In the genomic region with DNA sequence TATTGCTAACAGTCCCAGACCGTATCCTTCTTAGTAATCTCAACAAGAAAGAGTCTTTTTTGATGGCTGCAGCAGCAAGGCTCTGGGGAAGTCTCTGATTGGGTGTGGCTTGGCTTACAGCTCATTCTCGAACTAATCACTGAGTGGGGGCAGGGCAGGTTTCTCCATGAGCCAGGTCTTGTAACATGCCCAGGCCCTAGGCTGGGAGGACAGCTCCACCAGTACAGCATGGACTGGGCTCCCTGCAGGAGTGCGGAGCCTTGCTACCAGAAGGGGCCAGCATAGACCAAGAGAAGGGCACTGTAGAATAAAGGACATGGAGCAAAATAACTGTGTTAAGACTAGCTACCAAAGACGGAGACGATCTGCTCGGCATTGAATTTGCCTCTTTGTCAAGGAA, we compare ENCODE assay signal across 8 cellular contexts. TPM values are rescaled to one million over a fixed set of nuclear protein-coding genes. Genes with fewer than 3 reads are reported as not detected.
DNase-seq lines count a peak whose midpoint lies in the region; ATAC-seq and TF ChIP-seq lines count a peak whose summit lies in the region.

No MANE protein-coding gene starts in this region.

- peaks cover 45% of the 10 kb centered on the region for H4K20me1 ChIP-seq in PC-9 (ENCODE audit: insufficient read depth)

- POLR2A ChIA-PET in PC-9 (lab: Charles Lee; ENCODE audit: unreplicated experiment) = no interaction called here

- H3K4me3 ChIP-seq in RWPE2 (ENCODE audit: severe bottlenecking) (no peak overlapping the region), fibroblast of villous mesenchyme (ENCODE audit: low read depth, low read length) (no peak overlapping the region), PC-9 (no peak overlapping the region)

- H3K27ac ChIP-seq in RWPE2 (ENCODE audit: poor library complexity, severe bottlenecking) (peak overlapping the region; percentile 6), PC-9 (no peak overlapping the region)

- peak; percentile 30 for TF ChIP-seq CTCF in RWPE2 (IDR thresholded peaks at IDR 0.05; ENCODE audit: poor library complexity, severe bottlenecking)
- TF ChIP-seq CTCF in fibroblast of villous mesenchyme (IDR thresholded peaks at IDR 0.05; ENCODE audit: insufficient read depth, low read depth, low read length) = peak; percentile 58
- TF ChIP-seq CTCF in omental fat pad (IDR thresholded peaks at IDR 0.05) = no peak
- no peak for TF ChIP-seq CTCF in PC-9 (conservative IDR thresholded peaks at IDR 0.05)

- no TSS peak for BruUV-seq in PC-9 (replicated peaks; lab: Mats Ljungman, UMichigan)

- no peak overlapping the region for H2AFZ ChIP-seq in PC-9

- peak; percentile 29 for DNase-seq in DMS114 treated with DMSO at 0.1 percent for 48 hours (lab: John Stamatoyannopoulos, UW; ENCODE audit: unreplicated experiment)
- DNase-seq in RWPE2 (ENCODE audit: low spot score) = peak; percentile 87
- DNase-seq in fibroblast of villous mesenchyme (ENCODE audit: low read depth) = peak; percentile 91
- peak; percentile 75 for DNase-seq in omental fat pad (ENCODE audit: low spot score)
- no peak for DNase-seq in GM19238 (ENCODE audit: insufficient read length, low spot score)
- DNase-seq in germinal center (ENCODE audit: low spot score) = no peak
- DNase-seq in activated CD4-positive, alpha-beta T cell treated with anti-CD3 and anti-CD28 coated beads for 1 hour = no peak
- no peak for DNase-seq in PC-9

- H3K9me3 ChIP-seq in RWPE2 (ENCODE audit: severe bottlenecking) (no peaks in the 10 kb centered on the region), PC-9 (ENCODE audit: insufficient read depth, low read depth) (no peaks in the 10 kb centered on the region)

- H3F3A ChIP-seq in PC-9 (ENCODE audit: insufficient read depth, low read depth) = no peaks in the 10 kb centered on the region; the same call in 1 of the 2 replicates

- no peak overlapping the region for H3K4me2 ChIP-seq in PC-9

- CTCF ChIA-PET in PC-9 (lab: Charles Lee) = interaction anchor here (0.8 to 1.0 kb wide), 2 partner anchors 8 to 55 kb away, joined by 3 read pairs; no protein-coding TSS in a partner anchor

- H3K4me1 ChIP-seq in RWPE2 (ENCODE audit: insufficient read depth, poor library complexity, severe bottlenecking) = peaks cover 55% of the 10 kb centered on the region
- peaks cover 24% of the 10 kb centered on the region for H3K4me1 ChIP-seq in PC-9 (replicated peaks; ENCODE audit: insufficient read depth)

- H3K27me3 ChIP-seq in RWPE2 (ENCODE audit: insufficient read depth, poor library complexity, severe bottlenecking) (no peaks in the 10 kb centered on the region), PC-9 (ENCODE audit: insufficient read depth, low read depth) (no peaks in the 10 kb centered on the region)

- ATAC-seq in RWPE2 (ENCODE audit: low read depth) = peak; percentile 60
- peak; percentile 54 for ATAC-seq in omental fat pad (ENCODE audit: low FRiP score)

- H3K79me2 ChIP-seq in PC-9 (ENCODE audit: low read depth) = peaks cover 47% of the 10 kb centered on the region

- intact Hi-C loops in PC-9 (cut with micrococcal nuclease; ENCODE audit: unreplicated experiment) = no loop called here

- no peaks in the 10 kb centered on the region for H3K9me2 ChIP-seq in PC-9 (ENCODE audit: insufficient read depth)

- H3K36me3 ChIP-seq in RWPE2 (ENCODE audit: low read depth) (peaks cover 14% of the 10 kb centered on the region; the same call in 1 of the 2 replicates), PC-9 (ENCODE audit: low read depth) (no peaks in the 10 kb centered on the region)

RNA-seq across cellular contexts. Expression of gene CD276, which starts 7.2 kb away (rescaled TPM):
- total RNA-seq in fibroblast of villous mesenchyme = 81.2 and 93.4 TPM in 2 replicates
- 100 to 1,000 TPM in 1 of 4 donors, 10 to 100 TPM in 3; 23.2 to 103 (median 39.3) TPM for total RNA-seq in omental fat pad
- 82.6 and 91.1 TPM in 2 replicates for total RNA-seq in PC-9 (2021)

RNA-seq across cellular contexts. Expression of gene NPTN, which starts 58.2 kb away (rescaled TPM):
- total RNA-seq in fibroblast of villous mesenchyme = 137 and 146 TPM in 2 replicates
- 10 to 100 TPM; 66.6 to 94.3 (median 88.8) TPM for total RNA-seq in omental fat pad
- total RNA-seq in PC-9 (2021) = 61.8 and 101 TPM in 2 replicates

Comparison
In these comparisons a context has a peak if more than half of its experiments do, and no peak if none do; other contexts are left out.
1. DNase-seq: peak in DMS114 treated with DMSO at 0.1 percent for 48 hours (single experiment), RWPE2 (single experiment), fibroblast of villous mesenchyme (single experiment) and omental fat pad (single experiment); none in GM19238 (single experiment), germinal center (single experiment), activated CD4-positive, alpha-beta T cell treated with anti-CD3 and anti-CD28 coated beads for 1 hour (single experiment) and PC-9 (0 of 2).
2. CTCF ChIP-seq: peak in RWPE2 (single experiment) and fibroblast of villous mesenchyme (single experiment); none in omental fat pad (0 of 3) and PC-9 (single experiment).